17 cellular contexts compared by ENCODE assay signal in the genomic region with DNA sequence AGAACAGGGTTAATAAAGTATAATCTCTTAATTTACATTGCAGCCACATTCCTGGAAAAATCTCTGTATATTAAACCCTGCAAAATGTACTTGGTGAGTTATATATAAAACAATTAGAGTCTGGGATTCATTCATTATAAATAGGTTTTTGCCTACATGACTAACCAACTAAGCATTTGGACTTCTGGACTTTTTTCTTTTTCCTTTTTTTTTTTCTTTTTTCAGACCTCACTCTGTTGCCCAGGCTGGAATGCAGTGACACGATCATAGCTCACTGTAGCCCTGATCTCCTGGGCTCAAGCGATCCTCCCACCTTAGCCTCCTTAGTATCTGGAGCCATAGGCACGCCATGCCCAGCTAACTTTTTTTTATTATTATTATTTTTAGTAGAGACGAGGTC. TPM values are rescaled to one million over a fixed set of nuclear protein-coding genes. Genes with fewer than 3 reads are reported as not detected.
DNase-seq lines count a peak whose midpoint lies in the region; ATAC-seq and TF ChIP-seq lines count a peak whose summit lies in the region.
"Had no signal": no experiment of that assay in that cellular context is flagged by ENCODE, and none has a peak within 500 bp of the region (broad histone marks: within the 10 kb centered on the region; RNA-seq: fewer than 3 reads in every experiment).

No MANE protein-coding gene starts in this region.

- POLR2A ChIA-PET in AG04450 (lab: Yijun Ruan, JAX): interaction anchor here (0.6 to 1.3 kb wide), 4 partner anchors 11 to 105 kb away, joined by 3 to 5 read pairs (median 4); no protein-coding TSS in a partner anchor

- H3K27me3 ChIP-seq in AG04450 (ENCODE audit: control insufficient read depth, insufficient read depth, low read length): no peaks in the 10 kb centered on the region
- H3K27me3 ChIP-seq: ascending aorta had no signal

- CTCF ChIA-PET in AG04450 (lab: Charles Lee): interaction anchor here (0.6 kb wide), 1 partner anchor 79 kb away, joined by 3 read pairs; no protein-coding TSS in a partner anchor

- DNase-seq in AG04450 (ENCODE audit: low read depth, low spot score): peak; percentile 11
- peak; percentile 6 for DNase-seq in LoVo (ENCODE audit: low spot score)
- peak; percentile 21 to 74 for DNase-seq in cardiac fibroblast (ENCODE audit: low read depth in 2 of 2)
- peak; percentile 15 for DNase-seq in kidney glomerular epithelial cell (lab: John Stamatoyannopoulos, UW)
- DNase-seq in stimulated activated CD4-positive, alpha-beta T cell treated with anti-CD3 and anti-CD28 coated beads, Interleukin-12 subunit alpha, Interleukin-12 subunit beta, amount 100 ng/mL, for 4 hours: no peak
- no peak for DNase-seq in Ammon's horn (ENCODE audit: low spot score)
- DNase-seq: activated naive CD4-positive, alpha-beta T cell treated with Interleukin-2 at 50 U/mL for 16 hours; dermis blood vessel endothelial cell; hippocampal formation; midbrain; NCI-H2107; NCI-H524 treated with DMSO at 0.1 percent for 48 hours had no signal

- TF ChIP-seq CTCF in AG04450 (IDR thresholded peaks at IDR 0.05; ENCODE audit: low read depth, low read length) (no peak), cardiac fibroblast (IDR thresholded peaks at IDR 0.05; ENCODE audit: low read depth, low read length) (no peak)

- no peaks in the 10 kb centered on the region; the same call in 1 of the 2 replicates for H3K9me3 ChIP-seq in AG04450 (ENCODE audit: control insufficient read depth, insufficient read depth, low read length)
- H3K9me3 ChIP-seq: ascending aorta, Caco-2 had no signal

- no peak overlapping the region for H3K27ac ChIP-seq in AG04450 (ENCODE audit: low read depth, low read length)
- H3K27ac ChIP-seq: epithelial cell of prostate had no signal

- ATAC-seq in HG02678 (IDR thresholded peaks at IDR 0.05; ENCODE audit: unreplicated experiment) (no peak), HG02588 (IDR thresholded peaks at IDR 0.05; ENCODE audit: unreplicated experiment) (no peak)

- no peak overlapping the region for H3K4me3 ChIP-seq in AG04450 (ENCODE audit: low read depth, low read length)
- no peak overlapping the region for H3K4me3 ChIP-seq in cardiac fibroblast (replicated peaks in 1 of 2; ENCODE audit: low read depth in 2 of 2, low read length in 2 of 2)
- H3K4me3 ChIP-seq: ascending aorta had no signal

RNA-seq across cellular contexts. Expression of a gene that starts 4.5 kb away (rescaled TPM):
- polyA plus RNA-seq in AG04450 (2011; rRNA removed): 37.5 and 50.5 TPM in 2 replicates
- 49.0 and 86.8 TPM in 2 replicates for polyA minus RNA-seq in AG04450 (2011; rRNA and poly(A)+ RNA removed)

Comparison
In these comparisons a context has a peak if more than half of its experiments do, and no peak if none do; other contexts are left out.
1. DNase-seq: peak in AG04450 (single experiment), LoVo (single experiment), cardiac fibroblast (2 of 2) and kidney glomerular epithelial cell (single experiment); none in stimulated activated CD4-positive, alpha-beta T cell treated with anti-CD3 and anti-CD28 coated beads, Interleukin-12 subunit alpha, Interleukin-12 subunit beta, amount 100 ng/mL, for 4 hours (single experiment) and Ammon's horn (single experiment).